Comparison of ENCODE assay signal across 15 cellular contexts in the genomic region with DNA sequence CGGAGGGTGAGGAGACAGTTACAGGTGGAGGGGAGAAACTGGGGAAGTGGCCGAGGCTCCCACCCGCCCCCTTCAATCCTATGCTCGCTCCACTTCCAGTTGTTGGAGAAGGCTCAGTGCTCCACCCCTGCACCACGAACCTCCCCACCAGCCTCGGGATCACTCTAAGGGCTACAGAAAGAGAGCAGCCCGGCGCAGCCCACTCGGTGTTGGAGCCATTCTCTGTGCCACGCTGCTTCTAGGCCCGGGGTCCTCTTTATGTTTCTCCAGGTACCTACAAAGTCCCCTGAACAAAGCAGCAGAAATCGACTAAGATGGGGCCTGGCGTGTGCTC. TPM values are rescaled to one million over a fixed set of nuclear protein-coding genes. Genes with fewer than 3 reads are reported as not detected.
A peak's percentile ranks its signal among the peaks of the same experiment; 100 is the strongest.
DNase-seq lines count a peak whose midpoint lies in the region; ATAC-seq and TF ChIP-seq lines count a peak whose summit lies in the region.
"Had no signal": no experiment of that assay in that cellular context is flagged by ENCODE, and none has a peak within 500 bp of the region (broad histone marks: within the 10 kb centered on the region; RNA-seq: fewer than 3 reads in every experiment).

No MANE protein-coding gene starts in this region.

- peaks cover 30% of the 10 kb centered on the region for H3K4me1 Mint-ChIP-seq in activated CD4-positive, alpha-beta memory T cell treated with anti-CD3 and anti-CD28 coated beads, Interleukin-2, amount 10 ng/mL, durations not matched to agents 7 days and 5 days

- TF ChIP-seq CTCF in HFF-Myc (IDR thresholded peaks at IDR 0.05; ENCODE audit: low read depth, low read length, missing control alignments), result no peak
- TF ChIP-seq CTCF in colonic mucosa (IDR thresholded peaks at IDR 0.05), result no peak
- TF ChIP-seq CTCF in lower lobe of right lung (IDR thresholded peaks at IDR 0.05), result no peak
- no peak for TF ChIP-seq CTCF in spleen (IDR thresholded peaks at IDR 0.05 in 8 of 11, conservative IDR thresholded peaks at IDR 0.05 in 3 of 11)

- H3K9me3 ChIP-seq in colonic mucosa (no peaks in the 10 kb centered on the region), lower lobe of right lung (no peaks in the 10 kb centered on the region), spleen (no peaks in the 10 kb centered on the region)

- POLR2A ChIA-PET in activated CD4-positive, alpha-beta memory T cell treated with anti-CD3 and anti-CD28 coated beads, Interleukin-2, amount 10 ng/mL, durations not matched to agents 7 days and 5 days (lab: Charles Lee), result no interaction called here

- TF ChIP-seq POLR2A in spleen (IDR thresholded peaks at IDR 0.05), result no peak

- no peaks in the 10 kb centered on the region for H3K9me3 Mint-ChIP-seq in activated CD4-positive, alpha-beta memory T cell treated with anti-CD3 and anti-CD28 coated beads, Interleukin-2, amount 10 ng/mL, durations not matched to agents 7 days and 5 days
- H3K9me3 Mint-ChIP-seq: activated naive CD4-positive, alpha-beta T cell treated with anti-CD3 and anti-CD28 coated beads, Interleukin-2, amount 10 ng/mL, durations not matched to agents 7 days and 5 days had no signal

- H3K27me3 ChIP-seq in colonic mucosa (no peaks in the 10 kb centered on the region), lower lobe of right lung (ENCODE audit: low read depth) (no peaks in the 10 kb centered on the region), spleen (replicated peaks in 1 of 7) (peaks cover 0 to 6% (median 0%) of the 10 kb centered on the region in 7 donors)

- 68 to 81% (median 76%) methylated on average over 12 to 13 of the region's 13 CpGs for WGBS in spleen, 5 donors

- DNase-seq in HFF-Myc (ENCODE audit: extremely low read depth, low read depth), result no peak
- no peak for DNase-seq in colonic mucosa
- DNase-seq in lower lobe of right lung, result no peak
- DNase-seq in spleen, result no peak
- DNase-seq in NCI-H2171 treated with DMSO at 0.1 percent for 48 hours (lab: John Stamatoyannopoulos, UW), result no peak
- no peak for DNase-seq in activated CD4-positive, alpha-beta memory T cell treated with anti-CD3 and anti-CD28 coated beads, Interleukin-2, amount 10 ng/mL, durations not matched to agents 7 days and 5 days
- DNase-seq: activated naive CD4-positive, alpha-beta T cell treated with anti-CD3 and anti-CD28 coated beads, Interleukin-2, amount 10 ng/mL, durations not matched to agents 7 days and 5 days; COR-L47; NCI-H1105; WERI-Rb-1 had no signal

- no peak overlapping the region for H3K4me3 Mint-ChIP-seq in activated CD4-positive, alpha-beta memory T cell treated with anti-CD3 and anti-CD28 coated beads, Interleukin-2, amount 10 ng/mL, durations not matched to agents 7 days and 5 days
- H3K4me3 Mint-ChIP-seq: activated naive CD4-positive, alpha-beta T cell treated with anti-CD3 and anti-CD28 coated beads, Interleukin-2, amount 10 ng/mL, durations not matched to agents 7 days and 5 days had no signal

- H3K4me1 ChIP-seq in colonic mucosa (no peaks in the 10 kb centered on the region), lower lobe of right lung (peaks cover 68% of the 10 kb centered on the region), spleen (peaks cover 0 to 92% (median 27%) of the 10 kb centered on the region in 6 donors)

- H3K4me3 ChIP-seq in HFF-Myc (replicated peaks; ENCODE audit: low read depth, low read length), result peak overlapping the region; percentile 13; the same call in 1 of the 2 replicates
- no peak overlapping the region for H3K4me3 ChIP-seq in colonic mucosa
- H3K4me3 ChIP-seq in lower lobe of right lung, result peak overlapping the region; percentile 22
- H3K4me3 ChIP-seq in spleen, result peak overlapping the region in 1 of 8 donors; percentile 13
- H3K4me3 ChIP-seq: GM12878 had no signal

- H3K36me3 ChIP-seq in colonic mucosa, result no peaks in the 10 kb centered on the region
- H3K36me3 ChIP-seq in lower lobe of right lung, result no peaks in the 10 kb centered on the region
- no peaks in the 10 kb centered on the region for H3K36me3 ChIP-seq in spleen
- H3K36me3 ChIP-seq: WERI-Rb-1 had no signal

- intact Hi-C loops in colonic mucosa (cut with DNase I), result no loop called here
- intact Hi-C loops in lower lobe of right lung (cut with DNase I), result no loop called here
- intact Hi-C loops in spleen (cut with DNase I; ENCODE audit: low total_unique reads), result no loop called here

- peak in 1 of 2 donors; percentile 2 for ATAC-seq in lower lobe of right lung
- ATAC-seq in HG02571 (IDR thresholded peaks at IDR 0.05; ENCODE audit: unreplicated experiment), result no peak
- ATAC-seq in HG02763 (IDR thresholded peaks at IDR 0.05; ENCODE audit: unreplicated experiment), result no peak
- ATAC-seq: GM12878 had no signal

- no peaks in the 10 kb centered on the region for H3K36me3 Mint-ChIP-seq in activated CD4-positive, alpha-beta memory T cell treated with anti-CD3 and anti-CD28 coated beads, Interleukin-2, amount 10 ng/mL, durations not matched to agents 7 days and 5 days (ENCODE audit: low read depth)
- H3K36me3 Mint-ChIP-seq: activated naive CD4-positive, alpha-beta T cell treated with anti-CD3 and anti-CD28 coated beads, Interleukin-2, amount 10 ng/mL, durations not matched to agents 7 days and 5 days had no signal

- H3K27ac ChIP-seq in colonic mucosa, result peak overlapping the region; percentile 72
- H3K27ac ChIP-seq in lower lobe of right lung, result peak overlapping the region; percentile 69
- H3K27ac ChIP-seq in spleen, result peak overlapping the region in 7 of 8 donors; percentile 58 to 83 (median 75)
- H3K27ac ChIP-seq: WERI-Rb-1 had no signal

- H3K27ac Mint-ChIP-seq in activated CD4-positive, alpha-beta memory T cell treated with anti-CD3 and anti-CD28 coated beads, Interleukin-2, amount 10 ng/mL, durations not matched to agents 7 days and 5 days, result no peak overlapping the region
- H3K27ac Mint-ChIP-seq: activated naive CD4-positive, alpha-beta T cell treated with anti-CD3 and anti-CD28 coated beads, Interleukin-2, amount 10 ng/mL, durations not matched to agents 7 days and 5 days had no signal

- CTCF ChIA-PET in activated CD4-positive, alpha-beta memory T cell treated with anti-CD3 and anti-CD28 coated beads, Interleukin-2, amount 10 ng/mL, durations not matched to agents 7 days and 5 days (lab: Charles Lee), result no interaction called here

- peaks cover 2% of the 10 kb centered on the region for H3K27me3 Mint-ChIP-seq in activated CD4-positive, alpha-beta memory T cell treated with anti-CD3 and anti-CD28 coated beads, Interleukin-2, amount 10 ng/mL, durations not matched to agents 7 days and 5 days

- H3K9ac ChIP-seq in colonic mucosa (ENCODE audit: low read depth in 2 of 2, low read length in 2 of 2), result peak overlapping the region; percentile 41 to 44

RNA-seq across cellular contexts. Expression of gene PDGFRB, which starts 12.0 kb away (rescaled TPM):
- total RNA-seq in colonic mucosa, result 10 to 100 TPM in 1 of 2 donors, 1 to 10 TPM in 1; 8.6 to 18.1 TPM
- 89.3 TPM for total RNA-seq in lower lobe of right lung
- total RNA-seq in spleen, result 100 to 1,000 TPM in 3 of 7 donors, 10 to 100 TPM in 4; 66.8 to 144 (median 97.1) TPM
- polyA plus RNA-seq in spleen, result 10 to 100 TPM; 12.8 to 27.4 (median 14.2) TPM
- total RNA-seq in activated CD4-positive, alpha-beta memory T cell treated with anti-CD3 and anti-CD28 coated beads, Interleukin-2, amount 10 ng/mL, durations not matched to agents 7 days and 5 days, result 1 to 10 TPM; 7.2 to 9.0 TPM

RNA-seq across cellular contexts. Expression of gene CDX1, which starts 22.9 kb away (rescaled TPM):
- total RNA-seq in colonic mucosa (100 to 1,000 TPM; 299 to 498 TPM), lower lobe of right lung (not detected), spleen (under 1 TPM in 2 of 7 donors, not detected in 5; 0.25 to 0.47 TPM)
- polyA plus RNA-seq in spleen, result 1 to 10 TPM in 1 of 3 donors, under 1 TPM in 2; 0.26 to 1.3 (median 0.41) TPM
- not detected for total RNA-seq in activated CD4-positive, alpha-beta memory T cell treated with anti-CD3 and anti-CD28 coated beads, Interleukin-2, amount 10 ng/mL, durations not matched to agents 7 days and 5 days
- total RNA-seq: frontal cortex, GM12878, myocyte had no signal
- polyA plus RNA-seq: GM12878 had no signal

RNA-seq across cellular contexts. Expression of gene SLC6A7, which starts 46.2 kb away (rescaled TPM):
- total RNA-seq in colonic mucosa (10 to 100 TPM in 1 of 2 donors, 1 to 10 TPM in 1; 5.0 to 24.9 TPM), lower lobe of right lung (not detected), spleen (not detected)
- under 1 TPM in 2 of 3 donors, not detected in 1; 0.03 to 0.10 TPM for polyA plus RNA-seq in spleen
- not detected for total RNA-seq in activated CD4-positive, alpha-beta memory T cell treated with anti-CD3 and anti-CD28 coated beads, Interleukin-2, amount 10 ng/mL, durations not matched to agents 7 days and 5 days
- total RNA-seq: myocyte had no signal

RNA-seq across cellular contexts. Expression of gene CSF1R, which starts 57.3 kb away (rescaled TPM):
- 10 to 100 TPM in 1 of 2 donors, 1 to 10 TPM in 1; 7.2 to 26.1 TPM for total RNA-seq in colonic mucosa
- 78.2 TPM for total RNA-seq in lower lobe of right lung
- 100 to 1,000 TPM; 285 to 429 (median 312) TPM for total RNA-seq in spleen
- polyA plus RNA-seq in spleen, result 10 to 100 TPM; 23.1 to 30.1 (median 28.2) TPM
- under 1 TPM in 1 of 2 experiments, not detected in 1; 0.25 TPM for total RNA-seq in activated CD4-positive, alpha-beta memory T cell treated with anti-CD3 and anti-CD28 coated beads, Interleukin-2, amount 10 ng/mL, durations not matched to agents 7 days and 5 days
- total RNA-seq: myocyte had no signal

Comparison
In these comparisons a context has a peak if more than half of its experiments do, and no peak if none do; other contexts are left out.
1. RNA of gene CDX1, which starts 22.9 kb away (total RNA-seq): 299 to 498 TPM in colonic mucosa; 0.25 to 0.47 TPM in spleen, not detected in activated CD4-positive, alpha-beta memory T cell treated with anti-CD3 and anti-CD28 coated beads, Interleukin-2, amount 10 ng/mL, durations not matched to agents 7 days and 5 days and not detected in lower lobe of right lung (single experiment); every median in the first group is over 100 times any median in the second.
2. Peak in every context shown above with its lines, with median percentiles within 50 percentile points of each other: H3K27ac ChIP-seq.